ENCODE assay signal across 15 cellular contexts in the genomic region with DNA sequence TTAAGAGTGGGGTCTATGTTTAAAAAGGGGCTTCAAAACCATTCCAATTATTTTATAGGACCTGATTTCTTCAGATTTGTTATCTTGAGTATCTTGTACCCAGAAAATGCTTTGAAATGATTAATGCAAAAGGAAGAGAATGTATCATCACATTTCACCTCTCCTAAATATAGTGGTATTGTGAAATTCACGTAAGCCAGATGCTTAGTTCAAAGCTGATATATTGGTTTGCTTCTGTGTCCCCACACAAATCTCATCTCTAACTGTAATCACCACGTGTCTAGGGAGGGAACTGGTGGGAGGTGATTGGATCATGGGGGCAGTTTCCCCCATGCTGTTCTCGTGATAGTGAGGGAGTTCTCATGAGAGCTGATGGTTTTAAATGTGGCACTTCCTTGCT.
"Had no signal": no experiment of that assay in that cellular context is flagged by ENCODE, and none has a peak within 500 bp of the region (broad histone marks: within the 10 kb centered on the region; RNA-seq: fewer than 3 reads in every experiment).

No MANE protein-coding gene starts in this region.

- H3K9me3 Mint-ChIP-seq: activated CD4-positive, alpha-beta memory T cell treated with anti-CD3 and anti-CD28 coated beads, Interleukin-2, amount 10 ng/mL, durations not matched to agents 7 days and 5 days had no signal

- H3K4me3 ChIP-seq: cardiac muscle cell, stomach, testis, upper lobe of right lung had no signal

- ATAC-seq: activated CD4-positive, alpha-beta T cell treated with anti-CD3 and anti-CD28 coated beads for 36 hours; esophagus mucosa; foreskin keratinocyte; sciatic nerve; upper lobe of right lung had no signal

- H3K27ac ChIP-seq: cardiac muscle cell, foreskin keratinocyte, stomach, testis, upper lobe of right lung had no signal

- H3K27ac Mint-ChIP-seq: activated CD4-positive, alpha-beta memory T cell treated with anti-CD3 and anti-CD28 coated beads, Interleukin-2, amount 10 ng/mL, durations not matched to agents 7 days and 5 days; activated CD4-positive, alpha-beta T cell treated with anti-CD3 and anti-CD28 coated beads for 36 hours had no signal

- DNase-seq: activated CD4-positive, alpha-beta memory T cell treated with anti-CD3 and anti-CD28 coated beads, Interleukin-2, amount 10 ng/mL, durations not matched to agents 7 days and 5 days; activated CD4-positive, alpha-beta T cell treated with anti-CD3 and anti-CD28 coated beads for 36 hours; activated gamma-delta T cell treated with Interleukin-2 at 50 U/mL for 16 hours; foreskin keratinocyte; glutamatergic neuron; kidney glomerular epithelial cell; mesenchymal stem cell; stimulated activated CD4-positive, alpha-beta T cell treated with anti-CD3 and anti-CD28 coated beads, Interleukin-1b, Interleukin-23, amount 100 ng/mL, for 48 hours; stomach; T-helper 2 cell; testis; upper lobe of right lung had no signal

- H3K27me3 ChIP-seq: cardiac muscle cell, foreskin keratinocyte, stomach, testis, upper lobe of right lung had no signal

- H3K27me3 Mint-ChIP-seq: activated CD4-positive, alpha-beta memory T cell treated with anti-CD3 and anti-CD28 coated beads, Interleukin-2, amount 10 ng/mL, durations not matched to agents 7 days and 5 days; activated CD4-positive, alpha-beta T cell treated with anti-CD3 and anti-CD28 coated beads for 36 hours had no signal

- H3K4me3 Mint-ChIP-seq: activated CD4-positive, alpha-beta memory T cell treated with anti-CD3 and anti-CD28 coated beads, Interleukin-2, amount 10 ng/mL, durations not matched to agents 7 days and 5 days; activated CD4-positive, alpha-beta T cell treated with anti-CD3 and anti-CD28 coated beads for 36 hours had no signal

- H3K9me3 ChIP-seq: stomach, testis, upper lobe of right lung had no signal
